Comparison of ENCODE assay signal across 8 cellular contexts in the genomic region with DNA sequence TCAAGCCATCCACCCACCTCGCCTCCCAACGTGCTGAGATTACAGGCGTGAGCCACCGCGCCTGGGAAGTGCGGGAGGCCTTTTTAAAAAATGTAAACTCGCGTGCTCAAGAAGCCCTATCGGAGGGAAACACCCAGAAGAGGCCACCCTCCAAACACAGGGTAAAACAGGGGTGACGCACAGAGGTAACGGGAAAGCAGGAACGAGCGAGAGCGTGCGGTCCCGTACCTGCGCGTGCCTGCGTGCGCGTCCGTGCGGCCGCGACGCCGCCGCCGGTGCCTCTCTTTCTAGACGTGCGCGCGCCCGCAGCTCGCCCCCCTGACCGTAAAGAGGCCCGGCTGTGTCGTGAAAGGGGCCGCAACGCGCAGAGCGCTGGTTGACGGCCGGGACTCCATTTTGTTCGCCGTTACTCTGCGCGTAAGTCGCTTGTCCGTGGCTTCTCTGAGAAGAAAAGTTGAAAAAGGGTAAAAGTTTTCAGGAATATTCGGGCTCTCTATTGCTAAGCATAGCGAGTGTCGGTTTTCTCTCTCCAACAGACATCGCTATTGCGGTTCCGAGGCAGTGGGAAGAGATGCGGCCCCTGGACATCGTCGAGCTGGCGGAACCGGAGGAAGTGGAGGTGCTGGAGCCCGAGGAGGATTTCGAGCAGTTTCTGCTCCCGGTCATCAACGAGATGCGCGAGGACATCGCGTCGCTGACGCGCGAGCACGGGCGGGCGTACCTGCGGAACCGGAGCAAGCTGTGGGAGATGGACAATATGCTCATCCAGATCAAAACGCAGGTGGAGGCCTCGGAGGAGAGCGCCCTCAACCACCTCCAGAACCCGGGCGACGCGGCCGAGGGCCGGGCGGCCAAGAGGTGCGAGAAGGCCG. TPM values are rescaled to one million over a fixed set of nuclear protein-coding genes. Genes with fewer than 3 reads are reported as not detected.
DNase-seq lines count a peak whose midpoint lies in the region; ATAC-seq and TF ChIP-seq lines count a peak whose summit lies in the region.

TSS of gene MRFAP1 (plus strand) at position 394 of the 872 bp plus-strand sequence. CDS start at position 572, 178 bp downstream.

- peak; percentile 82 for ATAC-seq in HG02610 (IDR thresholded peaks at IDR 0.05; ENCODE audit: unreplicated experiment)
- peak; percentile 85 for ATAC-seq in SK-N-SH treated with all-trans-retinoic acid at 6 μM for 48 hours
- ATAC-seq in omental fat pad (ENCODE audit: low FRiP score) = peak; percentile 98

- H3K27me3 Mint-ChIP-seq in activated naive CD4-positive, alpha-beta T cell treated with anti-CD3 and anti-CD28 coated beads, Interleukin-2, amount 50 U/mL, for 24 hours = no peaks in the 10 kb centered on the region

- peaks cover 21% of the 10 kb centered on the region for H3K36me3 Mint-ChIP-seq in activated naive CD4-positive, alpha-beta T cell treated with anti-CD3 and anti-CD28 coated beads, Interleukin-2, amount 50 U/mL, for 24 hours

- CTCF ChIA-PET in GM10248 (lab: Yijun Ruan, JAX) = interaction anchor here (0.9 to 1.4 kb wide), 3 partner anchors 12 to 79 kb away, joined by 3 to 4 read pairs (median 3); no protein-coding TSS in a partner anchor

- TF ChIP-seq CTCF in GM10248 (IDR thresholded peaks at IDR 0.05; ENCODE audit: control extremely low read depth, extremely low read depth, low read depth, missing control alignments) (no peak), omental fat pad (IDR thresholded peaks at IDR 0.05) (no peak)

- H3K9me3 Mint-ChIP-seq in activated naive CD4-positive, alpha-beta T cell treated with anti-CD3 and anti-CD28 coated beads, Interleukin-2, amount 50 U/mL, for 24 hours = no peaks in the 10 kb centered on the region

- POLR2A ChIA-PET in GM10248 (lab: Yijun Ruan, JAX) = interaction anchor here (0.7 to 2.4 kb wide), 2 partner anchors 33 to 271 kb away, joined by 5 to 11 read pairs; a partner anchor contains a TSS

- peaks cover 42% of the 10 kb centered on the region for H3K4me1 Mint-ChIP-seq in activated naive CD4-positive, alpha-beta T cell treated with anti-CD3 and anti-CD28 coated beads, Interleukin-2, amount 50 U/mL, for 24 hours

- peak within 1 kb of the TSS; percentile 100 for H3K4me3 Mint-ChIP-seq in activated naive CD4-positive, alpha-beta T cell treated with anti-CD3 and anti-CD28 coated beads, Interleukin-2, amount 50 U/mL, for 24 hours

- peak within 1 kb of the TSS; percentile 100 for H3K27ac Mint-ChIP-seq in activated naive CD4-positive, alpha-beta T cell treated with anti-CD3 and anti-CD28 coated beads, Interleukin-2, amount 50 U/mL, for 24 hours

- DNase-seq in GM10248 (ENCODE audit: extremely low spot score) (peak; percentile 96), NCI-H1092 treated with DMSO at 0.1 percent for 48 hours (lab: John Stamatoyannopoulos, UW) (peak; percentile 94), glomerular visceral epithelial cell (ENCODE audit: extremely low spot score) (peak; percentile 94), omental fat pad (ENCODE audit: low spot score) (peak; percentile 74)

- peak within 1 kb of the TSS; percentile 87 for H3K27ac ChIP-seq in temporal lobe (ENCODE audit: low read depth, low read length)

TF ChIP-seq in SK-N-SH treated with all-trans-retinoic acid at 6 μM for 48 hours, 23 proteins besides CTCF, POLR2A, EP300 and RAD21 (continues in another document):
- TF ChIP-seq GLIS3 (CRISPR knock-in tag; IDR thresholded peaks at IDR 0.05) (no peak), TOX (CRISPR knock-in tag; IDR thresholded peaks at IDR 0.05; ENCODE audit: borderline replicate concordance) (no peak), ZFP3 (CRISPR knock-in tag; IDR thresholded peaks at IDR 0.05) (peak; percentile 75; the same call in 1 of the 2 replicates), OSR1 (CRISPR knock-in tag; IDR thresholded peaks at IDR 0.05) (no peak), ZNF70 (CRISPR knock-in tag; IDR thresholded peaks at IDR 0.05) (no peak), ZFP30 (CRISPR knock-in tag; IDR thresholded peaks at IDR 0.05) (no peak), ZNF565 (CRISPR knock-in tag; conservative IDR thresholded peaks at IDR 0.05; ENCODE audit: low read depth) (no peak), ZNF8 (CRISPR knock-in tag; IDR thresholded peaks at IDR 0.05) (0 out of 2 replicates have a peak, but pooled peaks have one; percentile 11), RARB (CRISPR knock-in tag; IDR thresholded peaks at IDR 0.05) (no peak), CREB5 (CRISPR knock-in tag; IDR thresholded peaks at IDR 0.05; ENCODE audit: low read depth) (no peak), CSRNP3 (CRISPR knock-in tag; IDR thresholded peaks at IDR 0.05) (no peak), SNAI2 (CRISPR knock-in tag; IDR thresholded peaks at IDR 0.05) (peak; percentile 47; the same call in 1 of the 2 replicates), CSDC2 (CRISPR knock-in tag; IDR thresholded peaks at IDR 0.05) (peak; percentile 90), TCF4 (CRISPR knock-in tag; IDR thresholded peaks at IDR 0.05; ENCODE audit: borderline replicate concordance) (no peak), PPARA (CRISPR knock-in tag; IDR thresholded peaks at IDR 0.05; ENCODE audit: borderline replicate concordance) (no peak), BACH2 (CRISPR knock-in tag; IDR thresholded peaks at IDR 0.05; ENCODE audit: borderline replicate concordance) (no peak)
- TF ChIP-seq, protein P1, sequence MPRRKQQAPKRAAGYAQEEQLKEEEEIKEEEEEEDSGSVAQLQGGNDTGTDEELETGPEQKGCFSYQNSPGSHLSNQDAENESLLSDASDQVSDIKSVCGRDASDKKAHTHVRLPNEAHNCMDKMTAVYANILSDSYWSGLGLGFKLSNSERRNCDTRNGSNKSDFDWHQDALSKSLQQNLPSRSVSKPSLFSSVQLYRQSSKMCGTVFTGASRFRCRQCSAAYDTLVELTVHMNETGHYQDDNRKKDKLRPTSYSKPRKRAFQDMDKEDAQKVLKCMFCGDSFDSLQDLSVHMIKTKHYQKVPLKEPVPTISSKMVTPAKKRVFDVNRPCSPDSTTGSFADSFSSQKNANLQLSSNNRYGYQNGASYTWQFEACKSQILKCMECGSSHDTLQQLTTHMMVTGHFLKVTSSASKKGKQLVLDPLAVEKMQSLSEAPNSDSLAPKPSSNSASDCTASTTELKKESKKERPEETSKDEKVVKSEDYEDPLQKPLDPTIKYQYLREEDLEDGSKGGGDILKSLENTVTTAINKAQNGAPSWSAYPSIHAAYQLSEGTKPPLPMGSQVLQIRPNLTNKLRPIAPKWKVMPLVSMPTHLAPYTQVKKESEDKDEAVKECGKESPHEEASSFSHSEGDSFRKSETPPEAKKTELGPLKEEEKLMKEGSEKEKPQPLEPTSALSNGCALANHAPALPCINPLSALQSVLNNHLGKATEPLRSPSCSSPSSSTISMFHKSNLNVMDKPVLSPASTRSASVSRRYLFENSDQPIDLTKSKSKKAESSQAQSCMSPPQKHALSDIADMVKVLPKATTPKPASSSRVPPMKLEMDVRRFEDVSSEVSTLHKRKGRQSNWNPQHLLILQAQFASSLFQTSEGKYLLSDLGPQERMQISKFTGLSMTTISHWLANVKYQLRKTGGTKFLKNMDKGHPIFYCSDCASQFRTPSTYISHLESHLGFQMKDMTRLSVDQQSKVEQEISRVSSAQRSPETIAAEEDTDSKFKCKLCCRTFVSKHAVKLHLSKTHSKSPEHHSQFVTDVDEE (CRISPR knock-in tag; IDR thresholded peaks at IDR 0.05) = peak; percentile 88; the same call in 1 of the 2 replicates
- TF ChIP-seq, protein P2, sequence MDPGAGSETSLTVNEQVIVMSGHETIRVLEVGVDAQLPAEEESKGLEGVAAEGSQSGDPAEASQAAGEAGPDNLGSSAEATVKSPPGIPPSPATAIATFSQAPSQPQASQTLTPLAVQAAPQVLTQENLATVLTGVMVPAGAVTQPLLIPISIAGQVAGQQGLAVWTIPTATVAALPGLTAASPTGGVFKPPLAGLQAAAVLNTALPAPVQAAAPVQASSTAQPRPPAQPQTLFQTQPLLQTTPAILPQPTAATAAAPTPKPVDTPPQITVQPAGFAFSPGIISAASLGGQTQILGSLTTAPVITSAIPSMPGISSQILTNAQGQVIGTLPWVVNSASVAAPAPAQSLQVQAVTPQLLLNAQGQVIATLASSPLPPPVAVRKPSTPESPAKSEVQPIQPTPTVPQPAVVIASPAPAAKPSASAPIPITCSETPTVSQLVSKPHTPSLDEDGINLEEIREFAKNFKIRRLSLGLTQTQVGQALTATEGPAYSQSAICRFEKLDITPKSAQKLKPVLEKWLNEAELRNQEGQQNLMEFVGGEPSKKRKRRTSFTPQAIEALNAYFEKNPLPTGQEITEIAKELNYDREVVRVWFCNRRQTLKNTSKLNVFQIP (CRISPR knock-in tag; IDR thresholded peaks at IDR 0.05; ENCODE audit: borderline replicate concordance, low read depth) = no peak

RNA-seq across cellular contexts. Expression of gene MRFAP1, which starts in this region (rescaled TPM):
- total RNA-seq in omental fat pad = 100 to 1,000 TPM; 125 to 149 (median 140) TPM
- total RNA-seq in temporal lobe = 96.1 TPM

Comparison
In these comparisons a context has a peak if more than half of its experiments do, and no peak if none do; other contexts are left out.
1. Peak in every context shown above with its lines: DNase-seq, ATAC-seq and H3K27ac ChIP-seq.